Comparison of ENCODE assay signal across 7 cellular contexts in the genomic region with DNA sequence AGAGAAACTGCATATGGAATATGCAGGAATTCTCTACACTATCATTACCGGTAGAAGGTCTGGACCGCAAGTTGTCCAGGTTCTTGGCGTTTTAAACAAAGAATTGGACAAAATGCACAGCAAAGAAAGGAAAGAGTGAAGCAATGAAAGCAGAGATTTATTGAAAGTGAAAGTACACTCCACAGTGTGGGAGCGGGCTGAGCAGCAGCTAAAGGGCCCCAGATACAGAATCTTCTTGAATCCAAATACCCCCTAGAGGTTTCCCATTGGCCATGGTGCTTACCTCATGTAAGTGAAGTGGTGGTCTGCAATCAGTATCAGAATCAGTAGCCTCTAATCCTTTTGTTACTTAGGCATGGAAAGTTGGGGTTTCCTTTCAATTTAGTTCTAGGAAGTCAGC.
"Had no signal": no experiment of that assay in that cellular context is flagged by ENCODE, and none has a peak within 500 bp of the region (broad histone marks: within the 10 kb centered on the region; RNA-seq: fewer than 3 reads in every experiment).

No MANE protein-coding gene starts in this region.

- DNase-seq: IMR-90, KBM-7, KG1 had no signal

- H3K9ac ChIP-seq: KMS-11 had no signal

- H3K27ac ChIP-seq: HL-60, KMS-11 had no signal

- H3K4me2 ChIP-seq: KMS-11 had no signal

- H3K4me3 ChIP-seq: K562 had no signal

- ATAC-seq: K562 had no signal

- FAIRE-seq: HTR-8/SVneo, K562 had no signal
